ENCODE assay signal across 9 cellular contexts in genomic region chr13:44063467-44063866, GRCh38.
"Had no signal": no experiment of that assay in that cellular context is flagged by ENCODE, and none has a peak within 500 bp of the region (broad histone marks: within the 10 kb centered on the region; RNA-seq: fewer than 3 reads in every experiment).

No MANE protein-coding gene starts in this region.

- H3K36me3 ChIP-seq: HAP-1 had no signal

- DNase-seq: GOT3, H7, H9, HCEC 1CT had no signal

- H3K9me3 ChIP-seq: HAP-1 had no signal

- H3K27ac ChIP-seq: GM23248 had no signal

- H3K4me3 ChIP-seq: GM23248, GM23338, HAP-1 had no signal

- ATAC-seq: GM23338, HCT116 had no signal

- H3K9me3 Mint-ChIP-seq: GM23338 had no signal

- H2AFZ ChIP-seq: GM23248, GM23338 had no signal

- H3K27ac Mint-ChIP-seq: GM23338, H9, HFFc6 had no signal

- H3K4me3 Mint-ChIP-seq: GM23338, H9, HFFc6 had no signal

- H3K4me2 ChIP-seq: GM23338 had no signal

- H3K9ac ChIP-seq: GM23248 had no signal
